In the genomic region with DNA sequence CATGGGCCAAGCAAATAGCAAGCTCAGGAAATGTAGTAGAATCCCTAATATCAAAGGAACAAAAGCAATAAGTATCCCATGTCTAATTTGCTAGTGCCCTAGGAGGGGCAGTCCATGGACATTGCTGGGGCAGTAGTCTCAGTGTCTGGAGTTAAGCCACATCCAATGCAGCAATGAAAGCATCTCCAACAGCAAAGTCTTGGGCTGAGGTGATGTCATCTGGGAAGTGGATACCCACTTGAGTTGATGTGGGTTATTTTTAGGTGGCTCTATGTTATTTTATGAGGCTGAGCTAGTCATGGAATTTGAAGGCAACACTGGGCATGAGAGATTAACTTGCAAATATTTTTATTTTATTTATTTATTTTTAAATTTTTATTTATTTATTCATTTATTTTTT, we compare ENCODE assay signal across 19 cellular contexts.
DNase-seq lines count a peak whose midpoint lies in the region; ATAC-seq and TF ChIP-seq lines count a peak whose summit lies in the region.
"Had no signal": no experiment of that assay in that cellular context is flagged by ENCODE, and none has a peak within 500 bp of the region (broad histone marks: within the 10 kb centered on the region; RNA-seq: fewer than 3 reads in every experiment).

No MANE protein-coding gene starts in this region.

- H3K4me1 ChIP-seq in Karpas-422 (ENCODE audit: low read length) = peaks cover 47% of the 10 kb centered on the region
- H3K4me1 ChIP-seq: A549; BLaER1 treated with 17β-estradiol and CSF1 and Interleukin-3, amounts not matched to agents 10 nM and 100 nM had no signal

- POLR2A ChIA-PET in WTC11 (lab: Charles Lee) = no interaction called here

- no peak overlapping the region for H3K9ac ChIP-seq in Karpas-422 (ENCODE audit: low read length)
- H3K9ac ChIP-seq: BLaER1 treated with 17β-estradiol and CSF1 and Interleukin-3, amounts not matched to agents 10 nM and 100 nM had no signal

- no peaks in the 10 kb centered on the region for H3K79me2 ChIP-seq in Karpas-422 (ENCODE audit: low read length)

- no peak overlapping the region; the same call in 1 of the 2 replicates for H2AFZ ChIP-seq in Karpas-422 (ENCODE audit: low read length)

- H3K27me3 Mint-ChIP-seq in WTC11 (ENCODE audit: low read depth) (no peaks in the 10 kb centered on the region), nephron progenitor cell (ENCODE audit: low read depth, poor library complexity) (no peaks in the 10 kb centered on the region)
- H3K27me3 Mint-ChIP-seq: B cell; CD4-positive, alpha-beta T cell had no signal

- H3K4me2 ChIP-seq in Karpas-422 (ENCODE audit: low read depth, low read length, poor library complexity, severe bottlenecking) = no peak overlapping the region
- H3K4me2 ChIP-seq: A549; BLaER1 treated with 17β-estradiol and CSF1 and Interleukin-3, amounts not matched to agents 10 nM and 100 nM had no signal

- CTCF ChIA-PET in WTC11 (lab: Charles Lee) = no interaction called here

- H3K4me3 ChIP-seq in Karpas-422 (ENCODE audit: low read length) = no peak overlapping the region
- H3K4me3 ChIP-seq: A549; BLaER1 treated with 17β-estradiol and CSF1 and Interleukin-3, amounts not matched to agents 10 nM and 100 nM had no signal

- no peak for ATAC-seq in WTC11
- no peak for ATAC-seq in GM21423 (IDR thresholded peaks at IDR 0.05; ENCODE audit: unreplicated experiment)
- ATAC-seq: A549; CD8-positive, alpha-beta T cell had no signal

- peak overlapping the region; percentile 75; the same call in 1 of the 2 replicates for H3K27ac ChIP-seq in Karpas-422 (ENCODE audit: low read length)
- H3K27ac ChIP-seq: 22Rv1; A549; BLaER1 treated with 17β-estradiol and CSF1 and Interleukin-3, amounts not matched to agents 10 nM and 100 nM; C4-2B had no signal

- H3K4me1 Mint-ChIP-seq in WTC11 (no peaks in the 10 kb centered on the region), nephron progenitor cell (no peaks in the 10 kb centered on the region)
- H3K4me1 Mint-ChIP-seq: B cell had no signal

- H3K27me3 ChIP-seq in Karpas-422 (ENCODE audit: low read length) = no peaks in the 10 kb centered on the region
- H3K27me3 ChIP-seq: BLaER1 treated with 17β-estradiol and CSF1 and Interleukin-3, amounts not matched to agents 10 nM and 100 nM had no signal

- H3K9me3 Mint-ChIP-seq in WTC11 (peaks cover 7% of the 10 kb centered on the region; the same call in 1 of the 2 replicates), nephron progenitor cell (no peaks in the 10 kb centered on the region)

- H3K4me3 Mint-ChIP-seq in WTC11 (no peak overlapping the region), nephron progenitor cell (no peak overlapping the region)
- H3K4me3 Mint-ChIP-seq: B cell; CD4-positive, alpha-beta T cell; CD8-positive, alpha-beta T cell had no signal

- H4K20me1 ChIP-seq in Karpas-422 (ENCODE audit: insufficient read depth, low read depth, low read length) = no peaks in the 10 kb centered on the region
- H4K20me1 ChIP-seq: BLaER1 treated with 17β-estradiol and CSF1 and Interleukin-3, amounts not matched to agents 10 nM and 100 nM had no signal

- no peaks in the 10 kb centered on the region for H3K36me3 ChIP-seq in Karpas-422 (ENCODE audit: insufficient read depth, low read length)
- H3K36me3 ChIP-seq: BLaER1 treated with 17β-estradiol and CSF1 and Interleukin-3, amounts not matched to agents 10 nM and 100 nM had no signal

- DNase-seq in DMS53 (lab: John Stamatoyannopoulos, UW) (peak; percentile 37), DMS53 treated with DMSO at 0.1 percent for 48 hours (lab: John Stamatoyannopoulos, UW; ENCODE audit: unreplicated experiment) (no peak), Karpas-422 (no peak), WTC11 (ENCODE audit: low spot score) (no peak), nephron progenitor cell (no peak), ecto neural progenitor cell (ENCODE audit: low spot score) (no peak)
- DNase-seq: AML-193; Caco-2; Calu3; CD4-positive, alpha-beta T cell; CD8-positive, alpha-beta T cell; DMS79 treated with DMSO at 0.1 percent for 48 hours; GF-D8 had no signal

- H3K9me2 ChIP-seq in Karpas-422 (replicated peaks; ENCODE audit: insufficient read depth, low read length) = no peaks in the 10 kb centered on the region

- H3K36me3 Mint-ChIP-seq in WTC11 (no peaks in the 10 kb centered on the region), nephron progenitor cell (ENCODE audit: low read depth) (no peaks in the 10 kb centered on the region)
- H3K36me3 Mint-ChIP-seq: CD8-positive, alpha-beta T cell had no signal

- H3K9me3 ChIP-seq in Karpas-422 (ENCODE audit: low read length) = no peaks in the 10 kb centered on the region
- H3K9me3 ChIP-seq: A549, Caco-2 had no signal

- TF ChIP-seq CTCF in WTC11 (IDR thresholded peaks at IDR 0.05) = no peak
- TF ChIP-seq CTCF in nephron progenitor cell (IDR thresholded peaks at IDR 0.05) = no peak

- H3K27ac Mint-ChIP-seq in WTC11 = no peak overlapping the region
- H3K27ac Mint-ChIP-seq in nephron progenitor cell = peak overlapping the region; percentile 36
- H3K27ac Mint-ChIP-seq: B cell; CD4-positive, alpha-beta T cell; CD8-positive, alpha-beta T cell had no signal

TF ChIP-seq in WTC11, 78 proteins besides CTCF, POLR2A, EP300 and RAD21:
- TF ChIP-seq SP1 (CRISPR knock-in tag; conservative IDR thresholded peaks at IDR 0.05) (no peak), HMGA2 (CRISPR knock-in tag; IDR thresholded peaks at IDR 0.05) (peak; percentile 76)
